ENCODE assay signal across 18 cellular contexts in genomic region chr1:55275151-55275748, GRCh38.
DNase-seq lines count a peak whose midpoint lies in the region; ATAC-seq and TF ChIP-seq lines count a peak whose summit lies in the region.
"Had no signal": no experiment of that assay in that cellular context is flagged by ENCODE, and none has a peak within 500 bp of the region (broad histone marks: within the 10 kb centered on the region; RNA-seq: fewer than 3 reads in every experiment).

No MANE protein-coding gene starts in this region.

- no peaks in the 10 kb centered on the region for H3K9me3 ChIP-seq in mucosa of descending colon
- H3K9me3 ChIP-seq in Caco-2 = no peaks in the 10 kb centered on the region
- H3K9me3 ChIP-seq: SJSA1 had no signal

- peaks cover 5% of the 10 kb centered on the region for H3K4me1 Mint-ChIP-seq in Caco-2 (ENCODE audit: low read depth, unreplicated experiment)

- H3K4me1 ChIP-seq in mucosa of descending colon (ENCODE audit: low read depth) (peaks cover 7% of the 10 kb centered on the region), Caco-2 (no peaks in the 10 kb centered on the region)

- no peaks in the 10 kb centered on the region for H3K36me3 ChIP-seq in mucosa of descending colon (ENCODE audit: low read depth)
- no peaks in the 10 kb centered on the region for H3K36me3 ChIP-seq in Caco-2 (ENCODE audit: control insufficient read depth, insufficient read depth, low read length)
- H3K36me3 ChIP-seq: cardiac muscle cell, SJSA1, WERI-Rb-1 had no signal

- no peaks in the 10 kb centered on the region for H3K27me3 ChIP-seq in Caco-2 (replicated peaks; ENCODE audit: control insufficient read depth, insufficient read depth, low read length)
- H3K27me3 ChIP-seq: cardiac muscle cell, SJSA1 had no signal

- DNase-seq in Right ventricle myocardium inferior (ENCODE audit: missing footprints) (no peak), Right ventricle myocardium superior (no peak), choroid plexus epithelial cell (ENCODE audit: low read depth) (peak; percentile 11), mucosa of descending colon (peak in 1 of 3 donors; percentile 32), substantia nigra (lab: John Stamatoyannopoulos, UW) (peak in 31 of 49 donors; percentile 6 to 63 (median 36)), Caco-2 (no peak)
- DNase-seq in NK-92 treated with Interleukin-12 subunit alpha and Interleukin-12 subunit beta, amount 100 ng/mL, for 24 hours (lab: John Stamatoyannopoulos, UW) = no peak
- DNase-seq: ACHN; DND-41; naive thymus-derived CD8-positive, alpha-beta T cell; NCI-H1436; NCI-H526 treated with DMSO at 0.1 percent for 48 hours; stimulated activated CD4-positive, alpha-beta T cell treated with anti-CD3 and anti-CD28 coated beads, Interleukin-15, amount 100 ng/mL, for 24 hours; WERI-Rb-1 had no signal

- POLR2A ChIA-PET in Caco-2 (lab: Charles Lee) = no interaction called here

- no peak overlapping the region for H3K27ac Mint-ChIP-seq in Caco-2 (ENCODE audit: unreplicated experiment)

- TF ChIP-seq CTCF in choroid plexus epithelial cell (conservative IDR thresholded peaks at IDR 0.05; ENCODE audit: low read depth, low read length) (no peak), mucosa of descending colon (IDR thresholded peaks at IDR 0.05) (no peak), Caco-2 (IDR thresholded peaks at IDR 0.05; ENCODE audit: insufficient read depth in 1 of 2, low read depth in 1 of 2, low read length in 1 of 2, severe bottlenecking in 1 of 2, unreplicated experiment in 1 of 2) (no peak)

- BruUV-seq in Caco-2 (replicated peaks; lab: Mats Ljungman, UMichigan) = no TSS peak

- no peaks in the 10 kb centered on the region for H3K9me3 Mint-ChIP-seq in Caco-2 (ENCODE audit: unreplicated experiment)
- H3K9me3 Mint-ChIP-seq: naive thymus-derived CD8-positive, alpha-beta T cell had no signal

- ATAC-seq in Right ventricle myocardium inferior (peak; percentile 14), Right ventricle myocardium superior (ENCODE audit: poor library complexity) (no peak), mucosa of descending colon (peak; percentile 84), GM18868 (IDR thresholded peaks at IDR 0.05; ENCODE audit: unreplicated experiment) (no peak)
- ATAC-seq: HCT116; naive thymus-derived CD8-positive, alpha-beta T cell had no signal

- intact Hi-C loops in Right ventricle myocardium inferior (cut with DNase I) (no loop called here), Right ventricle myocardium superior (cut with DNase I) (loop anchor here (10.0 kb wide), 1 partner anchor 60 kb away; the partner anchor contains the start of gene USP24), mucosa of descending colon (cut with DNase I, micrococcal nuclease) (loop anchor here in 1 of 2 donors (5.0 kb wide), 1 partner anchor 128 kb away; no protein-coding TSS in a partner anchor), Caco-2 (cut with micrococcal nuclease; ENCODE audit: unreplicated experiment) (loop anchor here (5.0 kb wide), 1 partner anchor 68 kb away; no protein-coding TSS in a partner anchor)

- H3K4me3 Mint-ChIP-seq in Caco-2 (ENCODE audit: unreplicated experiment) = no peak overlapping the region
- H3K4me3 Mint-ChIP-seq: naive thymus-derived CD8-positive, alpha-beta T cell had no signal

- no peaks in the 10 kb centered on the region for H3K36me3 Mint-ChIP-seq in Caco-2 (ENCODE audit: insufficient read depth, unreplicated experiment)
- H3K36me3 Mint-ChIP-seq: naive thymus-derived CD8-positive, alpha-beta T cell had no signal

- no peak overlapping the region for H3K4me3 ChIP-seq in choroid plexus epithelial cell (ENCODE audit: low read depth, low read length)
- H3K4me3 ChIP-seq in mucosa of descending colon = no peak overlapping the region
- no peak overlapping the region for H3K4me3 ChIP-seq in Caco-2 (ENCODE audit: low read depth, low read length)
- H3K4me3 ChIP-seq: cardiac muscle cell, SJSA1 had no signal

- no peaks in the 10 kb centered on the region for H3K27me3 Mint-ChIP-seq in Caco-2 (ENCODE audit: insufficient read depth, unreplicated experiment)

- CTCF ChIA-PET in Caco-2 (lab: Charles Lee) = interaction anchor here (1.0 kb wide), 1 partner anchor 132 kb away, joined by 4 read pairs; no protein-coding TSS in a partner anchor

- H3K27ac ChIP-seq in substantia nigra (ENCODE audit: low read depth, low read length, poor library complexity, severe bottlenecking) = peak overlapping the region; percentile 35
- H3K27ac ChIP-seq: cardiac muscle cell, SJSA1, WERI-Rb-1 had no signal

Comparison
In these comparisons a context has a peak if more than half of its experiments do, and no peak if none do; other contexts are left out.
1. ATAC-seq: peak in Right ventricle myocardium inferior (single experiment) and mucosa of descending colon (single experiment); none in Right ventricle myocardium superior (single experiment) and GM18868 (single experiment).
2. DNase-seq: peak in choroid plexus epithelial cell (single experiment) and substantia nigra (31 of 49); none in Right ventricle myocardium inferior (single experiment), Right ventricle myocardium superior (single experiment), NK-92 treated with Interleukin-12 subunit alpha and Interleukin-12 subunit beta, amount 100 ng/mL, for 24 hours (single experiment) and Caco-2 (0 of 2).